Comparison of ENCODE assay signal across 2 cellular contexts in genomic region chr1:226826479-226827245, GRCh38.
TF ChIP-seq lines count a peak whose summit lies in the region.

No MANE protein-coding gene starts in this region.

TF ChIP-seq in A549, 52 proteins besides CTCF, POLR2A, EP300 and RAD21:
- no peak for TF ChIP-seq HES2 (IDR thresholded peaks at IDR 0.05)
- peak; percentile 58 for TF ChIP-seq MAFK (IDR thresholded peaks at IDR 0.05; ENCODE audit: partially characterized antibody)
TF ChIP-seq in A549: peak in this region for 1.

TF ChIP-seq in IMR-90, 13 proteins besides CTCF, POLR2A, EP300 and RAD21:
- TF ChIP-seq MAFK (IDR thresholded peaks at IDR 0.05; ENCODE audit: low read depth, low read length) (peak; percentile 52), FOS (IDR thresholded peaks at IDR 0.05; ENCODE audit: low read depth, low read length) (no peak)
